Comparison of ENCODE assay signal across 16 cellular contexts in the genomic region with DNA sequence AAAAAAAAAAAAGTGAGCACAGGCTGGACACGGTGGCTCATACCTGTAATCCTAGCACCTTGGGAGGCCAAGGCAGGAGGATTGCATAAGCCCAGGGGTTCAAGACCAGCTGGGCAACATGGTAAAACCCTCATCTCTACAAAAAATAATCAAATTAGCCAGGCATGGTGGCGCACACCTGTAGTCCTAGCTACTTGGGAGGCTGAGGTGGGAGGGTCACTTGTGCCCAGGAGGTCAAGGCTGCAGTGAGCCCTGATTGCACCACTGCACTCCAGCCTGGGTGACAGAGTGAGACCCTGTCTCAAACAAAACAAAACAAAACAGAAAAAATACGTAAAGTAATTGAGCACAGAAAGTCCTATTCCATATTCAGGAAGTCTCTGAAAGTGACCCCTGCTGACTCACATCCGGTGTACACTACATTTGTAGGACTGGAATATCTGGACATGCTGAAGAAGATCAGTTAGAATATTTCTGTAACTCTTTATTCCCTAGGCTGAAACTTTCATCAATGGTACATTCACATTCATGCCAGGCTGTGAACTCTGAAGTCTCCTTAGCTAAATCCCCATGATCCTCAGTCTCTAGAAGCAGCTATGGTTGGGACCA.
DNase-seq lines count a peak whose midpoint lies in the region; ATAC-seq, FAIRE-seq and TF ChIP-seq lines count a peak whose summit lies in the region.
"Had no signal": no experiment of that assay in that cellular context is flagged by ENCODE, and none has a peak within 500 bp of the region (broad histone marks: within the 10 kb centered on the region; RNA-seq: fewer than 3 reads in every experiment).

No MANE protein-coding gene starts in this region.

- BruUV-seq in PC-3 (replicated peaks; lab: Mats Ljungman, UMichigan), result no TSS peak
- no TSS peak for BruUV-seq in HepG2 (replicated peaks; lab: Mats Ljungman, UMichigan)

- in situ Hi-C loops in HepG2 (cut with HindIII; ENCODE audit: extremely low pct_ligation_motif_present, low pct_unique_long_range_greater_than_20kb), result no loop called here

- no peaks in the 10 kb centered on the region for H3K79me2 ChIP-seq in PC-3 (ENCODE audit: low read length)
- no peaks in the 10 kb centered on the region for H3K79me2 ChIP-seq in HepG2 (ENCODE audit: insufficient read depth, low read length)

- 56% methylated on average over 4 of the region's 4 CpGs for WGBS in HepG2 (ENCODE audit: low lambda C conversion rate)

- no peaks in the 10 kb centered on the region for H3K4me1 Mint-ChIP-seq in effector memory CD8-positive, alpha-beta T cell (ENCODE audit: low read depth in 2 of 2)
- H3K4me1 Mint-ChIP-seq in glutamatergic neuron (ENCODE audit: low read depth, unreplicated experiment), result peaks cover 8% of the 10 kb centered on the region

- TF ChIP-seq POLR2A in HepG2 (IDR thresholded peaks at IDR 0.05; ENCODE audit: insufficient read depth in 1 of 2, low read depth in 2 of 2, low read length in 2 of 2) (no peak), Peyer's patch (IDR thresholded peaks at IDR 0.05) (no peak)

- H3K9me3 ChIP-seq in PC-3 (ENCODE audit: low read length) (no peaks in the 10 kb centered on the region), HepG2 (ENCODE audit: low read length) (no peaks in the 10 kb centered on the region), Peyer's patch (no peaks in the 10 kb centered on the region), mucosa of descending colon (no peaks in the 10 kb centered on the region)

- peak overlapping the region; percentile 72 for H3K27ac ChIP-seq in PC-3 (ENCODE audit: low read length)
- H3K27ac ChIP-seq in HepG2 (ENCODE audit: extremely low read length, insufficient read depth, low read length), result peak overlapping the region; percentile 68
- peak overlapping the region in 2 of 4 donors; percentile 54 to 72 for H3K27ac ChIP-seq in Peyer's patch
- H3K27ac ChIP-seq: SK-N-MC had no signal

- H4K20me1 ChIP-seq in PC-3 (ENCODE audit: low read length) (no peaks in the 10 kb centered on the region), HepG2 (ENCODE audit: insufficient read depth, low read length) (no peaks in the 10 kb centered on the region)

- H3K27me3 Mint-ChIP-seq in effector memory CD8-positive, alpha-beta T cell, result no peaks in the 10 kb centered on the region
- H3K27me3 Mint-ChIP-seq in glutamatergic neuron (ENCODE audit: unreplicated experiment), result no peaks in the 10 kb centered on the region
- H3K27me3 Mint-ChIP-seq: stimulated activated naive CD8-positive, alpha-beta T cell treated with anti-CD3 and anti-CD28 coated beads, Interleukin-15, Interleukin-2, amounts not matched to agents 100 ng/mL and 50 ng/mL, for 24 hours had no signal

- no peaks in the 10 kb centered on the region for H3K27me3 ChIP-seq in PC-3 (ENCODE audit: low read length)
- H3K27me3 ChIP-seq in HepG2 (ENCODE audit: control insufficient read depth in 1 of 2, insufficient read depth in 2 of 2, low read length in 2 of 2), result no peaks in the 10 kb centered on the region
- H3K27me3 ChIP-seq in Peyer's patch, result no peaks in the 10 kb centered on the region

- H3K9ac ChIP-seq in PC-3 (ENCODE audit: low read length) (no peak overlapping the region), HepG2 (ENCODE audit: insufficient read depth, low read depth, low read length) (peak overlapping the region; percentile 48; the same call in 1 of the 2 replicates)

- peaks cover 18% of the 10 kb centered on the region for H3K36me3 Mint-ChIP-seq in effector memory CD8-positive, alpha-beta T cell (ENCODE audit: insufficient read depth)
- H3K36me3 Mint-ChIP-seq in glutamatergic neuron (ENCODE audit: unreplicated experiment), result peaks cover 8% of the 10 kb centered on the region

- H3K4me3 ChIP-seq in PC-3 (ENCODE audit: low read length), result no peak overlapping the region
- H3K4me3 ChIP-seq in choroid plexus epithelial cell (ENCODE audit: low read depth, low read length), result no peak overlapping the region
- no peak overlapping the region; a peak in 1 of 6 replicates for H3K4me3 ChIP-seq in HepG2 (replicated peaks in 1 of 3; ENCODE audit: insufficient read depth in 1 of 3, low read depth in 2 of 3, low read length in 3 of 3)
- H3K4me3 ChIP-seq in Peyer's patch, result no peak overlapping the region
- no peak overlapping the region for H3K4me3 ChIP-seq in mucosa of descending colon
- H3K4me3 ChIP-seq: SK-N-MC had no signal

- H3K36me3 ChIP-seq in PC-3 (ENCODE audit: low read depth, low read length) (peaks cover 8% of the 10 kb centered on the region), HepG2 (replicated peaks in 1 of 2; ENCODE audit: control insufficient read depth in 1 of 2, insufficient read depth in 2 of 2, low read length in 2 of 2) (0 out of 5 replicates have a peak, but pooled peaks cover 0 to 3% of the 10 kb centered on the region in 2 experiments), Peyer's patch (peaks cover 0 to 10% (median 0%) of the 10 kb centered on the region in 3 donors), mucosa of descending colon (ENCODE audit: low read depth) (no peaks in the 10 kb centered on the region)

- H3K9me3 Mint-ChIP-seq in effector memory CD8-positive, alpha-beta T cell, result no peaks in the 10 kb centered on the region
- no peaks in the 10 kb centered on the region for H3K9me3 Mint-ChIP-seq in glutamatergic neuron (ENCODE audit: unreplicated experiment)
- H3K9me3 Mint-ChIP-seq: activated naive CD4-positive, alpha-beta T cell treated with anti-CD3 and anti-CD28 coated beads, Interleukin-2, amount 50 U/mL, for 72 hours; stimulated activated naive CD8-positive, alpha-beta T cell treated with anti-CD3 and anti-CD28 coated beads, Interleukin-15, Interleukin-2, amounts not matched to agents 100 ng/mL and 50 ng/mL, for 24 hours had no signal

- H3K4me2 ChIP-seq in PC-3 (ENCODE audit: low read length), result no peak overlapping the region
- peak overlapping the region; percentile 60 for H3K4me2 ChIP-seq in HepG2 (ENCODE audit: low read depth, low read length)

- no peak for TF ChIP-seq RAD21 in HepG2 (CRISPR knock-in tag; IDR thresholded peaks at IDR 0.05)

- intact Hi-C loops in PC-3 (cut with micrococcal nuclease), result no loop called here
- intact Hi-C loops in HepG2 (cut with micrococcal nuclease; ENCODE audit: unreplicated experiment), result loop anchor here (1.0 to 10.0 kb wide), 2 partner anchors 8 to 55 kb away; no protein-coding TSS in a partner anchor
- intact Hi-C loops in mucosa of descending colon (cut with DNase I, micrococcal nuclease), result no loop called here

- POLR2A ChIA-PET in PC-3 (lab: Charles Lee; ENCODE audit: unreplicated experiment) (no interaction called here), HepG2 (lab: Yijun Ruan, JAX) (interaction anchor here (1.4 kb wide), 1 partner anchor 8 kb away, joined by 6 read pairs; no protein-coding TSS in a partner anchor)

- CTCF ChIA-PET in PC-3 (lab: Charles Lee) (no interaction called here), HepG2 (lab: Yijun Ruan, JAX; ENCODE audit: low intra/inter-chr PET ratio, low total read pairs) (no interaction called here)

- no peak overlapping the region for H3K4me3 Mint-ChIP-seq in effector memory CD8-positive, alpha-beta T cell
- no peak overlapping the region for H3K4me3 Mint-ChIP-seq in glutamatergic neuron (ENCODE audit: unreplicated experiment)
- H3K4me3 Mint-ChIP-seq: stimulated activated naive CD8-positive, alpha-beta T cell treated with anti-CD3 and anti-CD28 coated beads, Interleukin-15, Interleukin-2, amounts not matched to agents 100 ng/mL and 50 ng/mL, for 24 hours had no signal

- H3K4me1 ChIP-seq in PC-3 (ENCODE audit: insufficient read depth, low read length) (peaks cover 18% of the 10 kb centered on the region), HepG2 (ENCODE audit: insufficient read depth, low read length) (peaks cover 23% of the 10 kb centered on the region), Peyer's patch (no peaks in the 10 kb centered on the region), mucosa of descending colon (ENCODE audit: low read depth) (no peaks in the 10 kb centered on the region)

- H3K27ac Mint-ChIP-seq in effector memory CD8-positive, alpha-beta T cell, result no peak overlapping the region
- H3K27ac Mint-ChIP-seq in glutamatergic neuron (ENCODE audit: unreplicated experiment), result no peak overlapping the region
- H3K27ac Mint-ChIP-seq: activated naive CD4-positive, alpha-beta T cell treated with anti-CD3 and anti-CD28 coated beads, Interleukin-2, amount 50 U/mL, for 72 hours; stimulated activated naive CD8-positive, alpha-beta T cell treated with anti-CD3 and anti-CD28 coated beads, Interleukin-15, Interleukin-2, amounts not matched to agents 100 ng/mL and 50 ng/mL, for 24 hours had no signal

- DNase-seq in AG20443 (ENCODE audit: low spot score) (peak; percentile 17), PC-3 (peak; percentile 44), choroid plexus epithelial cell (ENCODE audit: low read depth) (peak; percentile 79), HepG2 (ENCODE audit: low spot score) (peak; percentile 72), glutamatergic neuron (no peak), Peyer's patch (no peak), mucosa of descending colon (no peak)
- no peak for DNase-seq in effector memory CD8-positive, alpha-beta T cell
- DNase-seq: activated CD4-positive, alpha-beta T cell treated with anti-CD3 and anti-CD28 coated beads, Interleukin-2, amount 50 U/mL, for 4 hours; activated T-cell treated with anti-CD3 and anti-CD28 coated beads, Interleukin-2, amount 50 U/mL, for 1 hour; NCI-H2081; right cardiac atrium had no signal

- ATAC-seq in PC-3 (no peak), HepG2 (peak; percentile 22), mucosa of descending colon (no peak)
- ATAC-seq in effector memory CD8-positive, alpha-beta T cell (replicated peaks), result no peak
- ATAC-seq: activated naive CD4-positive, alpha-beta T cell treated with anti-CD3 and anti-CD28 coated beads, Interleukin-2, amount 50 U/mL, for 72 hours had no signal

- no peak for FAIRE-seq in HepG2 (lab: Jason Lieb, UNC)
- FAIRE-seq: urothelium cell line had no signal

- H2AFZ ChIP-seq in PC-3 (ENCODE audit: low read length) (no peak overlapping the region), HepG2 (ENCODE audit: low read length) (no peak overlapping the region)

- H3F3A ChIP-seq in PC-3 (ENCODE audit: low read length, unreplicated experiment), result no peaks in the 10 kb centered on the region

- no peak for TF ChIP-seq CTCF in PC-3 (conservative IDR thresholded peaks at IDR 0.05; ENCODE audit: low read depth, low read length)
- TF ChIP-seq CTCF in choroid plexus epithelial cell (conservative IDR thresholded peaks at IDR 0.05; ENCODE audit: low read depth, low read length), result no peak
- TF ChIP-seq CTCF in HepG2 (CRISPR knock-in tag; IDR thresholded peaks at IDR 0.05), result no peak
- TF ChIP-seq CTCF in glutamatergic neuron (IDR thresholded peaks at IDR 0.05; ENCODE audit: partially characterized antibody, unreplicated experiment), result no peak
- TF ChIP-seq CTCF in Peyer's patch (IDR thresholded peaks at IDR 0.05), result no peak
- no peak for TF ChIP-seq CTCF in mucosa of descending colon (IDR thresholded peaks at IDR 0.05)

- no peaks in the 10 kb centered on the region for H3K9me2 ChIP-seq in PC-3 (replicated peaks; ENCODE audit: low read length)

- 0 out of 4 replicates have a peak, but pooled peaks of 1 of the 2 experiments have one; percentile 4 for TF ChIP-seq EP300 in HepG2 (IDR thresholded peaks at IDR 0.05; ENCODE audit: low read depth in 2 of 2, low read length in 2 of 2)
- TF ChIP-seq EP300 in HepG2 (CRISPR knock-in tag; IDR thresholded peaks at IDR 0.05; ENCODE audit: borderline replicate concordance), result no peak

Comparison
In these comparisons a context has a peak if more than half of its experiments do, and no peak if none do; other contexts are left out.
1. DNase-seq: peak in AG20443 (single experiment), PC-3 (single experiment), choroid plexus epithelial cell (single experiment) and HepG2 (single experiment); none in effector memory CD8-positive, alpha-beta T cell (0 of 3), glutamatergic neuron (single experiment), Peyer's patch (0 of 3) and mucosa of descending colon (0 of 3).